Comparison of ENCODE assay signal across 8 cellular contexts in the genomic region with DNA sequence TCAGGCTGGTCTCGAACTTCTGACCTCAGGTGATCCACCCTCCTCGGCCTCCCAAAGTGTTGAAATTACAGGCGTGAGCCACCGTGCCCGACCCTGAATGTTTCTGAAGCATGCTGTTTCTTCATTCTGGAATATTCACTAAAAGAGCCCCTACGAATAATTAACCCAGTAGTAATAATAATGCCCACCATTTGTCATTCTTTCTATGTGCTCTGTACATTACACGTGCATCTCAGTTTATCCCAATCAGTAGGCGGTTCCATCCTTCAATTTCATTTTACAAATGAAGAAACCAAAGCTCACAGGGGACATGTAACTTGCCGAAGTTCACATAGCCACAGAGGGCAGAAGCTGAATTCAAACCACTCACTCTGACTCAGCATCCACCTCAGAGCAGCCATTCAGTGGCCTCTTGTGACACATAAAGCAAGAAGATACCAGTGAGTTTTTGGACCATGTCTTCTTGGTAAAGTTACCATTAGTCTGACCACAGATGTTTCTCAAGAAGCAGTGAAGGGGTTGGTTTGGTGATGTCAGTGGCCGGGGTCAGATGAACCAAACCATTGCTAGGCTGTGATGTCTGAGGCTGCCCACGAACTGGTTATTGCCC.
DNase-seq lines count a peak whose midpoint lies in the region; ATAC-seq, FAIRE-seq and TF ChIP-seq lines count a peak whose summit lies in the region.

No MANE protein-coding gene starts in this region.

- H3F3A ChIP-seq in GM23338 (replicated peaks; ENCODE audit: low read depth) = no peaks in the 10 kb centered on the region

- DNase-seq in RPMI7951 (ENCODE audit: low read depth) (peak; percentile 91), bronchial epithelial cell (ENCODE audit: low read depth) (peak; percentile 81), smooth muscle cell of the brain vasculature (ENCODE audit: low read depth, low spot score) (peak; percentile 62), mucosa of gallbladder (ENCODE audit: low spot score) (no peak), GM23338 (ENCODE audit: low spot score) (no peak), amygdala (lab: John Stamatoyannopoulos, UW) (no peak)

- no peaks in the 10 kb centered on the region for H3K27me3 ChIP-seq in bronchial epithelial cell (ENCODE audit: control insufficient read depth, insufficient read depth, low read length)
- H3K27me3 ChIP-seq in GM23338 (ENCODE audit: insufficient read depth) = no peaks in the 10 kb centered on the region

- no peaks in the 10 kb centered on the region for H3K9me2 ChIP-seq in GM23338 (ENCODE audit: insufficient read depth)

- H3K27ac Mint-ChIP-seq in GM23338 = no peak overlapping the region; the same call in 1 of the 2 replicates

- TF ChIP-seq CTCF in bronchial epithelial cell (IDR thresholded peaks at IDR 0.05; ENCODE audit: insufficient read depth, low read length, severe bottlenecking) = no peak
- no peak for TF ChIP-seq CTCF in GM23338 (conservative IDR thresholded peaks at IDR 0.05; ENCODE audit: low read depth in 2 of 2)

- peak; percentile 86 for ATAC-seq in GM18861 (IDR thresholded peaks at IDR 0.05; ENCODE audit: unreplicated experiment)
- ATAC-seq in HG02840 (IDR thresholded peaks at IDR 0.05; ENCODE audit: low FRiP score, unreplicated experiment) = peak; percentile 75
- ATAC-seq in GM23338 = no peak

- peaks cover 34% of the 10 kb centered on the region for H3K4me1 Mint-ChIP-seq in GM23338

- FAIRE-seq in bronchial epithelial cell (lab: Jason Lieb, UNC) = no peak

- H3K36me3 Mint-ChIP-seq in GM23338 (ENCODE audit: low read depth) = no peaks in the 10 kb centered on the region

- H3K27ac ChIP-seq in GM23338 (ENCODE audit: low read depth) = no peak overlapping the region

- no peaks in the 10 kb centered on the region for H3K79me2 ChIP-seq in GM23338 (replicated peaks; ENCODE audit: insufficient read depth)

- H3K4me3 ChIP-seq in bronchial epithelial cell (ENCODE audit: low read depth, low read length) (no peak overlapping the region), GM23338 (no peak overlapping the region)

- H3K36me3 ChIP-seq in bronchial epithelial cell (ENCODE audit: control insufficient read depth, insufficient read depth, low read length) = no peaks in the 10 kb centered on the region
- H3K36me3 ChIP-seq in GM23338 (ENCODE audit: insufficient read depth) = no peaks in the 10 kb centered on the region

- no peak overlapping the region for H2AFZ ChIP-seq in GM23338

- no peaks in the 10 kb centered on the region for H4K20me1 ChIP-seq in GM23338 (replicated peaks; ENCODE audit: insufficient read depth)

- peaks cover 15% of the 10 kb centered on the region; the same call in 1 of the 2 replicates for H3K4me1 ChIP-seq in GM23338 (ENCODE audit: insufficient read depth)

- H3K9me3 Mint-ChIP-seq in GM23338 = no peaks in the 10 kb centered on the region

- no peak overlapping the region for H3K4me3 Mint-ChIP-seq in GM23338

- H3K4me2 ChIP-seq in GM23338 = no peak overlapping the region

- H3K27me3 Mint-ChIP-seq in GM23338 (ENCODE audit: insufficient read depth, low read depth, poor library complexity) = peaks cover 8% of the 10 kb centered on the region

TF ChIP-seq in GM23338, 12 proteins besides CTCF, POLR2A, EP300 and RAD21 (continues in another document):
- no peak for TF ChIP-seq ZNF331 (CRISPR knock-in tag; IDR thresholded peaks at IDR 0.05; ENCODE audit: low read depth)
- no peak for TF ChIP-seq EZH2 (IDR thresholded peaks at IDR 0.05; ENCODE audit: low read depth, unreplicated experiment)
- TF ChIP-seq STAT1 (IDR thresholded peaks at IDR 0.05; ENCODE audit: unreplicated experiment) = no peak
- no peak for TF ChIP-seq EZH2phosphoT487 (IDR thresholded peaks at IDR 0.05; ENCODE audit: unreplicated experiment)
- TF ChIP-seq JUNB (IDR thresholded peaks at IDR 0.05; ENCODE audit: unreplicated experiment) = no peak
- no peak for TF ChIP-seq POLR2AphosphoS5 (IDR thresholded peaks at IDR 0.05; ENCODE audit: low read depth)
- TF ChIP-seq, protein P1, sequence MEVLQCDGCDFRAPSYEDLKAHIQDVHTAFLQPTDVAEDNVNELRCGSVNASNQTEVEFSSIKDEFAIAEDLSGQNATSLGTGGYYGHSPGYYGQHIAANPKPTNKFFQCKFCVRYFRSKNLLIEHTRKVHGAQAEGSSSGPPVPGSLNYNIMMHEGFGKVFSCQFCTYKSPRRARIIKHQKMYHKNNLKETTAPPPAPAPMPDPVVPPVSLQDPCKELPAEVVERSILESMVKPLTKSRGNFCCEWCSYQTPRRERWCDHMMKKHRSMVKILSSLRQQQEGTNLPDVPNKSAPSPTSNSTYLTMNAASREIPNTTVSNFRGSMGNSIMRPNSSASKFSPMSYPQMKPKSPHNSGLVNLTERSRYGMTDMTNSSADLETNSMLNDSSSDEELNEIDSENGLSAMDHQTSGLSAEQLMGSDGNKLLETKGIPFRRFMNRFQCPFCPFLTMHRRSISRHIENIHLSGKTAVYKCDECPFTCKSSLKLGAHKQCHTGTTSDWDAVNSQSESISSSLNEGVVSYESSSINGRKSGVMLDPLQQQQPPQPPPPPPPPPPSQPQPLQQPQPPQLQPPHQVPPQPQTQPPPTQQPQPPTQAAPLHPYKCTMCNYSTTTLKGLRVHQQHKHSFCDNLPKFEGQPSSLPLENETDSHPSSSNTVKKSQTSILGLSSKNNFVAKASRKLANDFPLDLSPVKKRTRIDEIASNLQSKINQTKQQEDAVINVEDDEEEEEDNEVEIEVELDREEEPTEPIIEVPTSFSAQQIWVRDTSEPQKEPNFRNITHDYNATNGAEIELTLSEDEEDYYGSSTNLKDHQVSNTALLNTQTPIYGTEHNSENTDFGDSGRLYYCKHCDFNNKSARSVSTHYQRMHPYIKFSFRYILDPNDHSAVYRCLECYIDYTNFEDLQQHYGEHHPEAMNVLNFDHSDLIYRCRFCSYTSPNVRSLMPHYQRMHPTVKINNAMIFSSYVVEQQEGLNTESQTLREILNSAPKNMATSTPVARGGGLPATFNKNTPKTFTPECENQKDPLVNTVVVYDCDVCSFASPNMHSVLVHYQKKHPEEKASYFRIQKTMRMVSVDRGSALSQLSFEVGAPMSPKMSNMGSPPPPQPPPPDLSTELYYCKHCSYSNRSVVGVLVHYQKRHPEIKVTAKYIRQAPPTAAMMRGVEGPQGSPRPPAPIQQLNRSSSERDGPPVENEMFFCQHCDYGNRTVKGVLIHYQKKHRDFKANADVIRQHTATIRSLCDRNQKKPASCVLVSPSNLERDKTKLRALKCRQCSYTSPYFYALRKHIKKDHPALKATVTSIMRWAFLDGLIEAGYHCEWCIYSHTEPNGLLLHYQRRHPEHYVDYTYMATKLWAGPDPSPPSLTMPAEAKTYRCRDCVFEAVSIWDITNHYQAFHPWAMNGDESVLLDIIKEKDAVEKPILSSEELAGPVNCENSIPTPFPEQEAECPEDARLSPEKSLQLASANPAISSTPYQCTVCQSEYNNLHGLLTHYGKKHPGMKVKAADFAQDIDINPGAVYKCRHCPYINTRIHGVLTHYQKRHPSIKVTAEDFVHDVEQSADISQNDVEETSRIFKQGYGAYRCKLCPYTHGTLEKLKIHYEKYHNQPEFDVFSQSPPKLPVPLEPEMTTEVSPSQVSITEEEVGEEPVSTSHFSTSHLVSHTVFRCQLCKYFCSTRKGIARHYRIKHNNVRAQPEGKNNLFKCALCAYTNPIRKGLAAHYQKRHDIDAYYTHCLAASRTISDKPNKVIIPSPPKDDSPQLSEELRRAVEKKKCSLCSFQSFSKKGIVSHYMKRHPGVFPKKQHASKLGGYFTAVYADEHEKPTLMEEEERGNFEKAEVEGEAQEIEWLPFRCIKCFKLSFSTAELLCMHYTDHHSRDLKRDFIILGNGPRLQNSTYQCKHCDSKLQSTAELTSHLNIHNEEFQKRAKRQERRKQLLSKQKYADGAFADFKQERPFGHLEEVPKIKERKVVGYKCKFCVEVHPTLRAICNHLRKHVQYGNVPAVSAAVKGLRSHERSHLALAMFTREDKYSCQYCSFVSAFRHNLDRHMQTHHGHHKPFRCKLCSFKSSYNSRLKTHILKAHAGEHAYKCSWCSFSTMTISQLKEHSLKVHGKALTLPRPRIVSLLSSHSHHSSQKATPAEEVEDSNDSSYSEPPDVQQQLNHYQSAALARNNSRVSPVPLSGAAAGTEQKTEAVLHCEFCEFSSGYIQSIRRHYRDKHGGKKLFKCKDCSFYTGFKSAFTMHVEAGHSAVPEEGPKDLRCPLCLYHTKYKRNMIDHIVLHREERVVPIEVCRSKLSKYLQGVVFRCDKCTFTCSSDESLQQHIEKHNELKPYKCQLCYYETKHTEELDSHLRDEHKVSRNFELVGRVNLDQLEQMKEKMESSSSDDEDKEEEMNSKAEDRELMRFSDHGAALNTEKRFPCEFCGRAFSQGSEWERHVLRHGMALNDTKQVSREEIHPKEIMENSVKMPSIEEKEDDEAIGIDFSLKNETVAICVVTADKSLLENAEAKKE (CRISPR knock-in tag; IDR thresholded peaks at IDR 0.05) = no peak
- TF ChIP-seq NANOG (IDR thresholded peaks at IDR 0.05; ENCODE audit: borderline replicate concordance) = no peak
- no peak for TF ChIP-seq ZNF114 (CRISPR knock-in tag; IDR thresholded peaks at IDR 0.05)
- no peak for TF ChIP-seq CREB1 (CRISPR knock-in tag; IDR thresholded peaks at IDR 0.05; ENCODE audit: low read depth)
- TF ChIP-seq, protein P2, sequence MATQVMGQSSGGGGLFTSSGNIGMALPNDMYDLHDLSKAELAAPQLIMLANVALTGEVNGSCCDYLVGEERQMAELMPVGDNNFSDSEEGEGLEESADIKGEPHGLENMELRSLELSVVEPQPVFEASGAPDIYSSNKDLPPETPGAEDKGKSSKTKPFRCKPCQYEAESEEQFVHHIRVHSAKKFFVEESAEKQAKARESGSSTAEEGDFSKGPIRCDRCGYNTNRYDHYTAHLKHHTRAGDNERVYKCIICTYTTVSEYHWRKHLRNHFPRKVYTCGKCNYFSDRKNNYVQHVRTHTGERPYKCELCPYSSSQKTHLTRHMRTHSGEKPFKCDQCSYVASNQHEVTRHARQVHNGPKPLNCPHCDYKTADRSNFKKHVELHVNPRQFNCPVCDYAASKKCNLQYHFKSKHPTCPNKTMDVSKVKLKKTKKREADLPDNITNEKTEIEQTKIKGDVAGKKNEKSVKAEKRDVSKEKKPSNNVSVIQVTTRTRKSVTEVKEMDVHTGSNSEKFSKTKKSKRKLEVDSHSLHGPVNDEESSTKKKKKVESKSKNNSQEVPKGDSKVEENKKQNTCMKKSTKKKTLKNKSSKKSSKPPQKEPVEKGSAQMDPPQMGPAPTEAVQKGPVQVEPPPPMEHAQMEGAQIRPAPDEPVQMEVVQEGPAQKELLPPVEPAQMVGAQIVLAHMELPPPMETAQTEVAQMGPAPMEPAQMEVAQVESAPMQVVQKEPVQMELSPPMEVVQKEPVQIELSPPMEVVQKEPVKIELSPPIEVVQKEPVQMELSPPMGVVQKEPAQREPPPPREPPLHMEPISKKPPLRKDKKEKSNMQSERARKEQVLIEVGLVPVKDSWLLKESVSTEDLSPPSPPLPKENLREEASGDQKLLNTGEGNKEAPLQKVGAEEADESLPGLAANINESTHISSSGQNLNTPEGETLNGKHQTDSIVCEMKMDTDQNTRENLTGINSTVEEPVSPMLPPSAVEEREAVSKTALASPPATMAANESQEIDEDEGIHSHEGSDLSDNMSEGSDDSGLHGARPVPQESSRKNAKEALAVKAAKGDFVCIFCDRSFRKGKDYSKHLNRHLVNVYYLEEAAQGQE (IDR thresholded peaks at IDR 0.05; ENCODE audit: unreplicated experiment) = no peak

Comparison
In these comparisons a context has a peak if more than half of its experiments do, and no peak if none do; other contexts are left out.
1. DNase-seq: peak in RPMI7951 (single experiment), bronchial epithelial cell (single experiment) and smooth muscle cell of the brain vasculature (single experiment); none in mucosa of gallbladder (single experiment), GM23338 (single experiment) and amygdala (0 of 56).